ENCODE assay signal across 8 cellular contexts in genomic region chr12:10722905-10723866, GRCh38. TPM values are rescaled to one million over a fixed set of nuclear protein-coding genes. Genes with fewer than 3 reads are reported as not detected.
DNase-seq lines count a peak whose midpoint lies in the region; FAIRE-seq and TF ChIP-seq lines count a peak whose summit lies in the region.

TSS of gene YBX3 (minus strand) at chr12:10723323. CDS start at chr12:10723111, 212 bp downstream.

- TF ChIP-seq CTCF in HEK293 (tag by site-specific recombination; IDR thresholded peaks at IDR 0.05), result no peak

- peak within 1 kb of the TSS; percentile 99 for H3K4me3 ChIP-seq in HEK293 (ENCODE audit: low read depth, low read length)

- H3K4me1 ChIP-seq in HEK293 (ENCODE audit: control insufficient read depth, insufficient read depth, low read length), result peaks cover 25% of the 10 kb centered on the region

- H3K27ac ChIP-seq in HEK293 (ENCODE audit: extremely low read depth, low read depth, low read length), result peak within 1 kb of the TSS; percentile 96

- intact Hi-C loops in dendritic cell treated with granulocyte-macrophage colony-stimulating factor and Interleukin-4, amounts not matched to agents 40 ng/mL and 50 ng/mL, for 4 days (cut with micrococcal nuclease), result loop anchor here (10.0 kb wide), 1 partner anchor 108 kb away; the partner anchor contains the start of gene MAGOHB

- H3K27me3 Mint-ChIP-seq in dendritic cell treated with granulocyte-macrophage colony-stimulating factor and Interleukin-4, amounts not matched to agents 40 ng/mL and 50 ng/mL, for 4 days, result peaks cover 15% of the 10 kb centered on the region

- TF ChIP-seq POLR2A in GM12891 (IDR thresholded peaks at IDR 0.05; ENCODE audit: low read depth, low read length), result 0 out of 2 replicates have a peak, but pooled peaks have one; percentile 25

- no peaks in the 10 kb centered on the region for H3K9me3 Mint-ChIP-seq in dendritic cell treated with granulocyte-macrophage colony-stimulating factor and Interleukin-4, amounts not matched to agents 40 ng/mL and 50 ng/mL, for 4 days

- DNase-seq in GM12891 (ENCODE audit: insufficient read length, low spot score) (peak; percentile 68), NAMALWA (ENCODE audit: low spot score) (peak; percentile 82), left kidney (ENCODE audit: low read depth, low spot score) (peak; percentile 96), NCI-H1436 treated with DMSO at 0.1 percent for 48 hours (lab: John Stamatoyannopoulos, UW) (no peak)
- peak; percentile 8 to 38 for DNase-seq in activated CD4-positive, alpha-beta T cell treated with anti-CD3 and anti-CD28 coated beads for 24 hours (ENCODE audit: low read depth in 2 of 2)
- DNase-seq in stimulated activated CD4-positive, alpha-beta T cell treated with anti-CD3 and anti-CD28 coated beads, Interleukin-2, amount 100 ng/mL, for 24 hours, result peak; percentile 43 to 70

- CTCF ChIA-PET in HEK293 (lab: Yijun Ruan, JAX), result interaction anchor here (3.5 kb wide), 1 partner anchor 27 kb away, joined by 21 read pairs; no protein-coding TSS in a partner anchor

- no peak for FAIRE-seq in GM12891 (lab: Jason Lieb, UNC)

- POLR2A ChIA-PET in HEK293 (lab: Yijun Ruan, JAX), result interaction anchor here (0.6 to 1.5 kb wide), 3 partner anchors 30 to 448 kb away, joined by 3 to 5 read pairs (median 3); partner anchors contain the start of gene SMIM10L1

- peaks cover 29% of the 10 kb centered on the region for H3K4me1 Mint-ChIP-seq in dendritic cell treated with granulocyte-macrophage colony-stimulating factor and Interleukin-4, amounts not matched to agents 40 ng/mL and 50 ng/mL, for 4 days (ENCODE audit: low read depth)

- peaks cover 13% of the 10 kb centered on the region for H3K36me3 Mint-ChIP-seq in dendritic cell treated with granulocyte-macrophage colony-stimulating factor and Interleukin-4, amounts not matched to agents 40 ng/mL and 50 ng/mL, for 4 days (ENCODE audit: low read depth)

- peak within 1 kb of the TSS; percentile 96 for H3K27ac Mint-ChIP-seq in dendritic cell treated with granulocyte-macrophage colony-stimulating factor and Interleukin-4, amounts not matched to agents 40 ng/mL and 50 ng/mL, for 4 days

- no peaks in the 10 kb centered on the region for H3K9me3 ChIP-seq in HEK293 (ENCODE audit: control insufficient read depth, insufficient read depth, low read depth, low read length)

- H3K36me3 ChIP-seq in HEK293 (ENCODE audit: control insufficient read depth in 2 of 2, insufficient read depth in 1 of 2, low read length in 2 of 2), result no peaks in the 10 kb centered on the region

- H3K4me3 Mint-ChIP-seq in dendritic cell treated with granulocyte-macrophage colony-stimulating factor and Interleukin-4, amounts not matched to agents 40 ng/mL and 50 ng/mL, for 4 days, result peak within 1 kb of the TSS; percentile 96

TF ChIP-seq in GM12891, 5 proteins besides CTCF, POLR2A, EP300 and RAD21:
- TF ChIP-seq SPI1 (IDR thresholded peaks at IDR 0.05; ENCODE audit: low read depth, low read length) (no peak), POU2F2 (IDR thresholded peaks at IDR 0.05; ENCODE audit: low read depth, low read length) (peak; percentile 65; the same call in 1 of the 2 replicates), POLR2AphosphoS5 (IDR thresholded peaks at IDR 0.05; ENCODE audit: low read depth, low read length) (no peak; the same call in 1 of the 2 replicates), TAF1 (IDR thresholded peaks at IDR 0.05; ENCODE audit: low read depth, low read length) (no peak), PAX5 (IDR thresholded peaks at IDR 0.05; ENCODE audit: insufficient read depth, low read length, severe bottlenecking) (no peak)

TF ChIP-seq in HEK293, 187 proteins besides CTCF, POLR2A, EP300 and RAD21 (continues in another document):
- TF ChIP-seq ZBTB21 (tag by site-specific recombination; IDR thresholded peaks at IDR 0.05), result no peak
- no peak for TF ChIP-seq RBAK (tag by site-specific recombination; IDR thresholded peaks at IDR 0.05)
- TF ChIP-seq ZFP37 (tag by site-specific recombination; IDR thresholded peaks at IDR 0.05), result no peak
- no peak for TF ChIP-seq TCF7L2 (IDR thresholded peaks at IDR 0.05; ENCODE audit: borderline replicate concordance, low read depth, low read length)
- TF ChIP-seq ZBTB8A (tag by site-specific recombination; IDR thresholded peaks at IDR 0.05), result peak; percentile 71
- peak; percentile 90; the same call in 1 of the 2 replicates for TF ChIP-seq ZBTB20 (tag by site-specific recombination; IDR thresholded peaks at IDR 0.05)
- peak; percentile 49 for TF ChIP-seq SP3 (tag by site-specific recombination; IDR thresholded peaks at IDR 0.05)
- TF ChIP-seq KLF1 (tag by site-specific recombination; IDR thresholded peaks at IDR 0.05), result peak; percentile 22; the same call in 1 of the 2 replicates
- peak; percentile 15; the same call in 1 of the 2 replicates for TF ChIP-seq ZNF341 (tag by site-specific recombination; IDR thresholded peaks at IDR 0.05; ENCODE audit: low read depth)
- TF ChIP-seq ZFP69B (tag by site-specific recombination; IDR thresholded peaks at IDR 0.05), result peak; percentile 47; the same call in 1 of the 2 replicates
- 0 out of 2 replicates have a peak, but pooled peaks have one; percentile 8 for TF ChIP-seq ZNF10 (tag by site-specific recombination; IDR thresholded peaks at IDR 0.05)
- peak; percentile 59 for TF ChIP-seq ZBTB26 (tag by site-specific recombination; optimal IDR thresholded peaks at IDR 0.05)
- TF ChIP-seq ZNF692 (tag by site-specific recombination; IDR thresholded peaks at IDR 0.05), result peak; percentile 66
- peak; percentile 34; the same call in 1 of the 2 replicates for TF ChIP-seq REST (tag by site-specific recombination; IDR thresholded peaks at IDR 0.05)
- TF ChIP-seq SCRT2 (tag by site-specific recombination; IDR thresholded peaks at IDR 0.05), result peak; percentile 40; the same call in 1 of the 2 replicates
- TF ChIP-seq ZNF660 (tag by site-specific recombination; IDR thresholded peaks at IDR 0.05), result 0 out of 2 replicates have a peak, but pooled peaks have one; percentile 35
- 0 out of 2 replicates have a peak, but pooled peaks have one; percentile 38 for TF ChIP-seq SCRT1 (tag by site-specific recombination; IDR thresholded peaks at IDR 0.05; ENCODE audit: borderline replicate concordance)
- 0 out of 2 replicates have a peak, but pooled peaks have one; percentile 7 for TF ChIP-seq PRDM1 (tag by site-specific recombination; IDR thresholded peaks at IDR 0.05)
- 0 out of 2 replicates have a peak, but pooled peaks have one; percentile 40 for TF ChIP-seq IKZF3 (tag by site-specific recombination; IDR thresholded peaks at IDR 0.05)

RNA-seq across cellular contexts. Expression of gene YBX3, which starts in this region (rescaled TPM):
- polyA plus RNA-seq in GM12891 (2012; ENCODE audit: low read depth, missing spikeins), result 132 TPM
